ENCODE assay signal across 15 cellular contexts in genomic region chr5:102863764-102864560, GRCh38.
DNase-seq lines count a peak whose midpoint lies in the region; ATAC-seq, FAIRE-seq and TF ChIP-seq lines count a peak whose summit lies in the region.
"Had no signal": no experiment of that assay in that cellular context is flagged by ENCODE, and none has a peak within 500 bp of the region (broad histone marks: within the 10 kb centered on the region; RNA-seq: fewer than 3 reads in every experiment).

No MANE protein-coding gene starts in this region.

- peaks cover 20% of the 10 kb centered on the region for H3K4me1 Mint-ChIP-seq in astrocyte (ENCODE audit: low read depth, unreplicated experiment)

- H3K4me3 ChIP-seq in right atrium auricular region (no peak overlapping the region), astrocyte (ENCODE audit: insufficient read depth, low read depth, low read length) (no peak overlapping the region), SJCRH30 (no peak overlapping the region)

- H3K4me1 ChIP-seq in right atrium auricular region (peaks cover 0 to 25% of the 10 kb centered on the region in 2 donors), astrocyte (ENCODE audit: insufficient read depth, low read length) (peaks cover 18% of the 10 kb centered on the region), SJCRH30 (no peaks in the 10 kb centered on the region)

- FAIRE-seq in astrocyte (lab: Jason Lieb, UNC) = peak; percentile 9

- intact Hi-C loops in Right ventricle myocardium inferior (cut with DNase I) = loop anchor here (2.0 to 5.0 kb wide), 2 partner anchors 42 to 67 kb away; no protein-coding TSS in a partner anchor

- H3K27ac ChIP-seq in right atrium auricular region = peak overlapping the region; percentile 94 to 97
- H3K27ac ChIP-seq in astrocyte (ENCODE audit: low read depth, low read length) = no peak overlapping the region
- H3K27ac ChIP-seq in SJCRH30 = no peak overlapping the region
- H3K27ac ChIP-seq: epithelial cell of prostate, WERI-Rb-1 had no signal

- no peak for TF ChIP-seq CTCF in right atrium auricular region (IDR thresholded peaks at IDR 0.05)
- no peak for TF ChIP-seq CTCF in astrocyte (IDR thresholded peaks at IDR 0.05; ENCODE audit: insufficient read depth, low read depth, low read length)

- no peak overlapping the region for H3K4me2 ChIP-seq in astrocyte (ENCODE audit: low read length)

- H2AFZ ChIP-seq in astrocyte (ENCODE audit: low read depth, low read length) = no peak overlapping the region

- H3K9me3 Mint-ChIP-seq in astrocyte (ENCODE audit: unreplicated experiment) = no peaks in the 10 kb centered on the region

- H3K9me3 ChIP-seq in right atrium auricular region (no peaks in the 10 kb centered on the region), astrocyte (ENCODE audit: insufficient read depth, low read depth, low read length) (no peaks in the 10 kb centered on the region), SJCRH30 (replicated peaks) (no peaks in the 10 kb centered on the region)

- H3K9ac ChIP-seq in astrocyte (ENCODE audit: low read length) = no peak overlapping the region

- no peaks in the 10 kb centered on the region for H4K20me1 ChIP-seq in astrocyte (ENCODE audit: insufficient read depth, low read length)

- DNase-seq in right atrium auricular region (ENCODE audit: low spot score) (no peak), Right ventricle myocardium inferior (ENCODE audit: missing footprints) (no peak), astrocyte (ENCODE audit: low read depth) (no peak), myocyte (ENCODE audit: low read depth) (peak; percentile 24), SJCRH30 (no peak), activated gamma-delta T cell treated with Interleukin-2 at 50 U/mL for 16 hours (no peak)
- no peak for DNase-seq in activated CD4-positive, alpha-beta T cell treated with anti-CD3 and anti-CD28 coated beads for 48 hours
- DNase-seq: mammary epithelial cell; NCI-H1436; NK-92 treated with Interleukin-12 subunit alpha and Interleukin-12 subunit beta, amount 100 ng/mL, for 24 hours; trophoblast cell; WERI-Rb-1 had no signal

- no peaks in the 10 kb centered on the region for H3K27me3 Mint-ChIP-seq in astrocyte (ENCODE audit: low read depth, unreplicated experiment)

- H3K27me3 ChIP-seq in right atrium auricular region (no peaks in the 10 kb centered on the region), astrocyte (ENCODE audit: insufficient read depth, low read length) (no peaks in the 10 kb centered on the region), SJCRH30 (no peaks in the 10 kb centered on the region)

- H3K4me3 Mint-ChIP-seq in astrocyte (ENCODE audit: unreplicated experiment) = no peak overlapping the region

- no peak for ATAC-seq in Right ventricle myocardium inferior
- no peak for ATAC-seq in HG03457 (IDR thresholded peaks at IDR 0.05; ENCODE audit: unreplicated experiment)

- H3K36me3 Mint-ChIP-seq in astrocyte (ENCODE audit: low read depth, unreplicated experiment) = peaks cover 3% of the 10 kb centered on the region

- H3K36me3 ChIP-seq in right atrium auricular region (peaks cover 29% of the 10 kb centered on the region), astrocyte (ENCODE audit: insufficient read depth, low read length) (no peaks in the 10 kb centered on the region), SJCRH30 (no peaks in the 10 kb centered on the region)

- peaks cover 11% of the 10 kb centered on the region for H3K79me2 ChIP-seq in astrocyte (ENCODE audit: insufficient read depth, low read length)

- peak overlapping the region; percentile 18 for H3K27ac Mint-ChIP-seq in astrocyte (ENCODE audit: unreplicated experiment)
- H3K27ac Mint-ChIP-seq: activated naive CD8-positive, alpha-beta T cell had no signal

Comparison
In these comparisons a context has a peak if more than half of its experiments do, and no peak if none do; other contexts are left out.
1. H3K27ac ChIP-seq: peak in right atrium auricular region (2 of 2); none in astrocyte (single experiment) and SJCRH30 (single experiment).